22 cellular contexts compared by ENCODE assay signal in the genomic region with DNA sequence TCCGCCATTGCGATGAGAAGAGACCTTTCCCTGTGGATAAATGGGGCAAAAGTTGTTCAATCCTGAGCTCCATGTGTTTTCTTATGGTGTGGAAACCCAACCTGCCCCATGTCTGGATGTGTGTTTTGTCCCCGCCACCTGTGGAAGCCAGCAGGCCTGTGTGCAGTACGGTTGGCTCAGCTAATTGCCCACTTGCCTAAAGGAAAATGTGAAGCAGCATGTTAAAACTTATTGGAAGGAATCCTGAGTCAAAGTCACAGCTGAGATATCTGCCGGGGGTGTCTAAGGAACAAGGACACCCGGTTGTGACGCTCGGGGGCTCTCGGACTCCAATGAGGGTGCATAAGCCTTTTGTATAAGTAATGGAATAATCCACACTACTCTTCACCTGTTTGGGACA.
DNase-seq lines count a peak whose midpoint lies in the region; ATAC-seq and TF ChIP-seq lines count a peak whose summit lies in the region.
"Had no signal": no experiment of that assay in that cellular context is flagged by ENCODE, and none has a peak within 500 bp of the region (broad histone marks: within the 10 kb centered on the region; RNA-seq: fewer than 3 reads in every experiment).

No MANE protein-coding gene starts in this region.

- TF ChIP-seq POLR2A in esophagus muscularis mucosa (IDR thresholded peaks at IDR 0.05; ENCODE audit: low read depth) = no peak

- H3K36me3 ChIP-seq in right atrium auricular region (no peaks in the 10 kb centered on the region), esophagus muscularis mucosa (no peaks in the 10 kb centered on the region)
- H3K36me3 ChIP-seq: BE2C, BLaER1 had no signal

- H3K9me3 ChIP-seq in right atrium auricular region (no peaks in the 10 kb centered on the region), esophagus muscularis mucosa (no peaks in the 10 kb centered on the region)
- H3K9me3 ChIP-seq: BE2C, BLaER1 had no signal

- DNase-seq in right atrium auricular region (ENCODE audit: low spot score) = peak; percentile 18
- DNase-seq in left cardiac atrium = no peak
- DNase-seq in esophagus muscularis mucosa (ENCODE audit: extremely low spot score) = peak; percentile 86
- no peak for DNase-seq in substantia nigra (lab: John Stamatoyannopoulos, UW)
- no peak for DNase-seq in medulla oblongata (ENCODE audit: extremely low spot score)
- DNase-seq: 8988T; ACHN; BE2C; C1 segment of cervical spinal cord; CD4-positive, alpha-beta memory T cell; CD4-positive, CD25-positive, alpha-beta regulatory T cell; CD8-positive, alpha-beta memory T cell; COR-L47; DMS 273 treated with DMSO at 0.1 percent for 48 hours; DMS153; DMS53; DMS79; DND-41; EL; GDM1 had no signal

- H3K4me1 ChIP-seq in right atrium auricular region (no peaks in the 10 kb centered on the region), esophagus muscularis mucosa (no peaks in the 10 kb centered on the region)
- H3K4me1 ChIP-seq: BE2C, BLaER1 had no signal

- intact Hi-C loops in left cardiac atrium (cut with DNase I) (no loop called here), esophagus muscularis mucosa (cut with DNase I) (no loop called here)

- 93% methylated on average over 9 of the region's 9 CpGs for WGBS in esophagus muscularis mucosa

- ATAC-seq in left cardiac atrium = no peak
- ATAC-seq: GM12878 had no signal

- TF ChIP-seq EP300 in esophagus muscularis mucosa (IDR thresholded peaks at IDR 0.05) = no peak

- no peak overlapping the region for H3K27ac ChIP-seq in right atrium auricular region
- H3K27ac ChIP-seq in esophagus muscularis mucosa (replicated peaks in 1 of 4) = no peak overlapping the region
- no peak overlapping the region for H3K27ac ChIP-seq in substantia nigra (ENCODE audit: low read depth, low read length, poor library complexity, severe bottlenecking)
- H3K27ac ChIP-seq: BLaER1 had no signal

- H3K27me3 ChIP-seq in right atrium auricular region (no peaks in the 10 kb centered on the region), esophagus muscularis mucosa (no peaks in the 10 kb centered on the region)
- H3K27me3 ChIP-seq: BE2C, BLaER1 had no signal

- H3K4me3 ChIP-seq in right atrium auricular region (no peak overlapping the region), esophagus muscularis mucosa (no peak overlapping the region)
- H3K4me3 ChIP-seq: BLaER1, GM12878 had no signal

- no peak for TF ChIP-seq CTCF in right atrium auricular region (IDR thresholded peaks at IDR 0.05)
- no peak for TF ChIP-seq CTCF in esophagus muscularis mucosa (IDR thresholded peaks at IDR 0.05)

Comparison
In these comparisons a context has a peak if more than half of its experiments do, and no peak if none do; other contexts are left out.
1. DNase-seq: peak in right atrium auricular region (single experiment) and esophagus muscularis mucosa (single experiment); none in left cardiac atrium (single experiment), substantia nigra (0 of 49) and medulla oblongata (single experiment).